18 cellular contexts compared by ENCODE assay signal in the genomic region with DNA sequence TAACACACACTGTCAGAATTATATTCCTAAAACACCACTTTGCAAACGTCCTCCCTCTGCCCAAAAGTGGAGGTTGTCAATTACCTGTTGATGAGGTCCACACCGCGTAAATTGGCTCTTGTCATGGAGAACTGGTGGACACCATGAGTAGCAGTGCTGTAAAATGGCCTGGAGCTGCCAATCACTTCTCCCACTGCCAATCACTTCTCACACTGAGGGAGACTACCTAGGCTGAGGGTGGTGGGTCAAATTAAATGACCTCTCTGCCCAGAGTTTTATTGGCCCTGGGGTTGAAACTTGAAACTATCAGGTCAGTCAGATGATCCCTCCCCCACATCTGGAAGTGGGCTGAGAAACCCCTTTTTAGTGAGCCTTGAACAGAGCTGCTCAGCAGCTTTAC.
"Had no signal": no experiment of that assay in that cellular context is flagged by ENCODE, and none has a peak within 500 bp of the region (broad histone marks: within the 10 kb centered on the region; RNA-seq: fewer than 3 reads in every experiment).

No MANE protein-coding gene starts in this region.

- DNase-seq: activated CD4-positive, alpha-beta T cell treated with anti-CD3 and anti-CD28 coated beads, Interleukin-2, amount 10 ng/mL, durations not matched to agents 7 days and 5 days; activated gamma-delta T cell treated with Interleukin-2 at 50 U/mL for 16 hours; activated naive CD8-positive, alpha-beta T cell treated with anti-CD3 and anti-CD28 coated beads for 36 hours; amygdala; body of pancreas; central memory CD4-positive, alpha-beta T cell; effector CD4-positive, alpha-beta T cell; foreskin melanocyte; naive B cell; ovary; stimulated activated CD4-positive, alpha-beta T cell treated with anti-CD3 and anti-CD28 coated beads, Interleukin-12 subunit alpha, Interleukin-12 subunit beta, amount 100 ng/mL, for 4 hours; stimulated activated CD4-positive, alpha-beta T cell treated with anti-CD3 and anti-CD28 coated beads, Interleukin-2, amount 100 ng/mL, for 24 hours; T-helper 2 cell; thyroid gland had no signal

- H3K4me3 ChIP-seq: body of pancreas, coronary artery, lung, ovary, thyroid gland had no signal

- H3K9me3 ChIP-seq: body of pancreas, ovary, thyroid gland had no signal

- ATAC-seq: sciatic nerve; stimulated activated effector memory CD8-positive, alpha-beta T cell treated with anti-CD3 and anti-CD28 coated beads, Interleukin-12 subunit alpha, Interleukin-12 subunit beta, amount 100 ng/mL, for 72 hours had no signal

- H3K27ac ChIP-seq: coronary artery, ovary, thyroid gland had no signal

- H3K27me3 ChIP-seq: body of pancreas, ovary, thyroid gland had no signal

- H3K36me3 ChIP-seq: ovary, thyroid gland had no signal
